Comparison of ENCODE assay signal across 1 cellular context in genomic region chr2:206435738-206436137, GRCh38.
TF ChIP-seq lines count a peak whose summit lies in the region.

No MANE protein-coding gene starts in this region.

TF ChIP-seq in HepG2, 621 proteins besides CTCF, POLR2A, EP300 and RAD21 (continued from another document):
- TF ChIP-seq ARID5B (CRISPR knock-in tag; IDR thresholded peaks at IDR 0.05) = peak; percentile 56
- TF ChIP-seq ZFAT (CRISPR knock-in tag; conservative IDR thresholded peaks at IDR 0.05) = no peak
- TF ChIP-seq ZNF296 (CRISPR knock-in tag; conservative IDR thresholded peaks at IDR 0.05) = no peak
- TF ChIP-seq, protein P1, sequence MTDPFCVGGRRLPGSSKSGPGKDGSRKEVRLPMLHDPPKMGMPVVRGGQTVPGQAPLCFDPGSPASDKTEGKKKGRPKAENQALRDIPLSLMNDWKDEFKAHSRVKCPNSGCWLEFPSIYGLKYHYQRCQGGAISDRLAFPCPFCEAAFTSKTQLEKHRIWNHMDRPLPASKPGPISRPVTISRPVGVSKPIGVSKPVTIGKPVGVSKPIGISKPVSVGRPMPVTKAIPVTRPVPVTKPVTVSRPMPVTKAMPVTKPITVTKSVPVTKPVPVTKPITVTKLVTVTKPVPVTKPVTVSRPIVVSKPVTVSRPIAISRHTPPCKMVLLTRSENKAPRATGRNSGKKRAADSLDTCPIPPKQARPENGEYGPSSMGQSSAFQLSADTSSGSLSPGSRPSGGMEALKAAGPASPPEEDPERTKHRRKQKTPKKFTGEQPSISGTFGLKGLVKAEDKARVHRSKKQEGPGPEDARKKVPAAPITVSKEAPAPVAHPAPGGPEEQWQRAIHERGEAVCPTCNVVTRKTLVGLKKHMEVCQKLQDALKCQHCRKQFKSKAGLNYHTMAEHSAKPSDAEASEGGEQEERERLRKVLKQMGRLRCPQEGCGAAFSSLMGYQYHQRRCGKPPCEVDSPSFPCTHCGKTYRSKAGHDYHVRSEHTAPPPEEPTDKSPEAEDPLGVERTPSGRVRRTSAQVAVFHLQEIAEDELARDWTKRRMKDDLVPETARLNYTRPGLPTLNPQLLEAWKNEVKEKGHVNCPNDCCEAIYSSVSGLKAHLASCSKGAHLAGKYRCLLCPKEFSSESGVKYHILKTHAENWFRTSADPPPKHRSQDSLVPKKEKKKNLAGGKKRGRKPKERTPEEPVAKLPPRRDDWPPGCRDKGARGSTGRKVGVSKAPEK (CRISPR knock-in tag; IDR thresholded peaks at IDR 0.05; ENCODE audit: borderline replicate concordance) = no peak
- TF ChIP-seq NAIF1 (CRISPR knock-in tag; IDR thresholded peaks at IDR 0.05; ENCODE audit: borderline replicate concordance) = no peak
- no peak for TF ChIP-seq ZNF639 (CRISPR knock-in tag; conservative IDR thresholded peaks at IDR 0.05)
- no peak for TF ChIP-seq MAZ (IDR thresholded peaks at IDR 0.05; ENCODE audit: borderline replicate concordance, low read depth, low read length)
- no peak for TF ChIP-seq MAZ (CRISPR knock-in tag; IDR thresholded peaks at IDR 0.05; ENCODE audit: low read depth)
- TF ChIP-seq ZFY (CRISPR knock-in tag; IDR thresholded peaks at IDR 0.05) = no peak
- no peak for TF ChIP-seq ZNF460 (CRISPR knock-in tag; IDR thresholded peaks at IDR 0.05; ENCODE audit: borderline replicate concordance)
- peak; percentile 44; the same call in 1 of the 2 replicates for TF ChIP-seq FOSL2 (CRISPR knock-in tag; IDR thresholded peaks at IDR 0.05)
- TF ChIP-seq, protein P2, sequence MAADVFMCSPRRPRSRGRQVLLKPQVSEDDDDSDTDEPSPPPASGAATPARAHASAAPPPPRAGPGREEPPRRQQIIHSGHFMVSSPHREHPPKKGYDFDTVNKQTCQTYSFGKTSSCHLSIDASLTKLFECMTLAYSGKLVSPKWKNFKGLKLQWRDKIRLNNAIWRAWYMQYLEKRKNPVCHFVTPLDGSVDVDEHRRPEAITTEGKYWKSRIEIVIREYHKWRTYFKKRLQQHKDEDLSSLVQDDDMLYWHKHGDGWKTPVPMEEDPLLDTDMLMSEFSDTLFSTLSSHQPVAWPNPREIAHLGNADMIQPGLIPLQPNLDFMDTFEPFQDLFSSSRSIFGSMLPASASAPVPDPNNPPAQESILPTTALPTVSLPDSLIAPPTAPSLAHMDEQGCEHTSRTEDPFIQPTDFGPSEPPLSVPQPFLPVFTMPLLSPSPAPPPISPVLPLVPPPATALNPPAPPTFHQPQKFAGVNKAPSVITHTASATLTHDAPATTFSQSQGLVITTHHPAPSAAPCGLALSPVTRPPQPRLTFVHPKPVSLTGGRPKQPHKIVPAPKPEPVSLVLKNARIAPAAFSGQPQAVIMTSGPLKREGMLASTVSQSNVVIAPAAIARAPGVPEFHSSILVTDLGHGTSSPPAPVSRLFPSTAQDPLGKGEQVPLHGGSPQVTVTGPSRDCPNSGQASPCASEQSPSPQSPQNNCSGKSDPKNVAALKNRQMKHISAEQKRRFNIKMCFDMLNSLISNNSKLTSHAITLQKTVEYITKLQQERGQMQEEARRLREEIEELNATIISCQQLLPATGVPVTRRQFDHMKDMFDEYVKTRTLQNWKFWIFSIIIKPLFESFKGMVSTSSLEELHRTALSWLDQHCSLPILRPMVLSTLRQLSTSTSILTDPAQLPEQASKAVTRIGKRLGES (CRISPR knock-in tag; IDR thresholded peaks at IDR 0.05; ENCODE audit: borderline replicate concordance) = no peak
- no peak for TF ChIP-seq IKZF5 (CRISPR knock-in tag; IDR thresholded peaks at IDR 0.05)
- no peak for TF ChIP-seq ZFP36L1 (CRISPR knock-in tag; IDR thresholded peaks at IDR 0.05)
- TF ChIP-seq CEBPG (CRISPR knock-in tag; IDR thresholded peaks at IDR 0.05) = peak; percentile 75
- no peak for TF ChIP-seq SALL1 (CRISPR knock-in tag; IDR thresholded peaks at IDR 0.05)
